In the genomic region with DNA sequence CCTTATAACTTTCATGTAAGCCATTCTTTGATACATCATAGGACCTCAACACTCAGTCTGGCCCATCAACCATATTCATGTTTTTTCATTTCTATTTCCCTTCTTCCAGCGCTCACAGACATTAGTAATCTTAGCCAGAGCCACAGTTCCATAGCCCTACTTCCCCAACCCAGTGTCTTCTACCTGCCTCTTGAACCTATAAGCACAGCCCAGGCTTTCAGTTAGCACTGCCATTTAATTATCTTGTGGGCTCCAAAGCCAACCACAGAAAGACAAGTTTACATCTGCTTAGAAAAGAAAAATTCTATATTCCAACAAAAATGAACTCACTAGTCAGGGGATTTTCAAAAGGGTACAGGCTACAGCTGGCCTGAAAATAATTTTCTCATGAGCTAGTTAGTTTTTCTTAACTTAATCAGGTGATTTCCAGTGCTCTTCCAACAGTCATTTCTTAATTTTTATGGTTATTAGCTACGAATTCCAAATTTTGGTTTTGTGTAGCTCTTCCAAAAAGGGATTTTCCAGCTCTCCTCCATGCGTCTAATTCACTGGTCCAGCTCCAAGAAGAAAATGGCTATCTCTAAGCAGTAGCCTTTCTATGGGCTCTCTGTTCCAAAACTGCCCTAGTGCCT, we compare ENCODE assay signal across 1 cellular context.
TF ChIP-seq lines count a peak whose summit lies in the region.

No MANE protein-coding gene starts in this region.

TF ChIP-seq in GM12878, 131 proteins besides CTCF, POLR2A, EP300 and RAD21 (continued from another document):
- TF ChIP-seq, protein P1, sequence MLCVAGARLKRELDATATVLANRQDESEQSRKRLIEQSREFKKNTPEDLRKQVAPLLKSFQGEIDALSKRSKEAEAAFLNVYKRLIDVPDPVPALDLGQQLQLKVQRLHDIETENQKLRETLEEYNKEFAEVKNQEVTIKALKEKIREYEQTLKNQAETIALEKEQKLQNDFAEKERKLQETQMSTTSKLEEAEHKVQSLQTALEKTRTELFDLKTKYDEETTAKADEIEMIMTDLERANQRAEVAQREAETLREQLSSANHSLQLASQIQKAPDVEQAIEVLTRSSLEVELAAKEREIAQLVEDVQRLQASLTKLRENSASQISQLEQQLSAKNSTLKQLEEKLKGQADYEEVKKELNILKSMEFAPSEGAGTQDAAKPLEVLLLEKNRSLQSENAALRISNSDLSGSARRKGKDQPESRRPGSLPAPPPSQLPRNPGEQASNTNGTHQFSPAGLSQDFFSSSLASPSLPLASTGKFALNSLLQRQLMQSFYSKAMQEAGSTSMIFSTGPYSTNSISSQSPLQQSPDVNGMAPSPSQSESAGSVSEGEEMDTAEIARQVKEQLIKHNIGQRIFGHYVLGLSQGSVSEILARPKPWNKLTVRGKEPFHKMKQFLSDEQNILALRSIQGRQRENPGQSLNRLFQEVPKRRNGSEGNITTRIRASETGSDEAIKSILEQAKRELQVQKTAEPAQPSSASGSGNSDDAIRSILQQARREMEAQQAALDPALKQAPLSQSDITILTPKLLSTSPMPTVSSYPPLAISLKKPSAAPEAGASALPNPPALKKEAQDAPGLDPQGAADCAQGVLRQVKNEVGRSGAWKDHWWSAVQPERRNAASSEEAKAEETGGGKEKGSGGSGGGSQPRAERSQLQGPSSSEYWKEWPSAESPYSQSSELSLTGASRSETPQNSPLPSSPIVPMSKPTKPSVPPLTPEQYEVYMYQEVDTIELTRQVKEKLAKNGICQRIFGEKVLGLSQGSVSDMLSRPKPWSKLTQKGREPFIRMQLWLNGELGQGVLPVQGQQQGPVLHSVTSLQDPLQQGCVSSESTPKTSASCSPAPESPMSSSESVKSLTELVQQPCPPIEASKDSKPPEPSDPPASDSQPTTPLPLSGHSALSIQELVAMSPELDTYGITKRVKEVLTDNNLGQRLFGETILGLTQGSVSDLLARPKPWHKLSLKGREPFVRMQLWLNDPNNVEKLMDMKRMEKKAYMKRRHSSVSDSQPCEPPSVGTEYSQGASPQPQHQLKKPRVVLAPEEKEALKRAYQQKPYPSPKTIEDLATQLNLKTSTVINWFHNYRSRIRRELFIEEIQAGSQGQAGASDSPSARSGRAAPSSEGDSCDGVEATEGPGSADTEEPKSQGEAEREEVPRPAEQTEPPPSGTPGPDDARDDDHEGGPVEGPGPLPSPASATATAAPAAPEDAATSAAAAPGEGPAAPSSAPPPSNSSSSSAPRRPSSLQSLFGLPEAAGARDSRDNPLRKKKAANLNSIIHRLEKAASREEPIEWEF (IDR thresholded peaks at IDR 0.05; ENCODE audit: insufficient replicate concordance, low read depth, low read length) = peak; percentile 52
- TF ChIP-seq ZBTB40 (IDR thresholded peaks at IDR 0.05; ENCODE audit: borderline replicate concordance) = no peak
- no peak for TF ChIP-seq RB1 (IDR thresholded peaks at IDR 0.05; ENCODE audit: borderline replicate concordance)
- TF ChIP-seq FOS (IDR thresholded peaks at IDR 0.05; ENCODE audit: borderline replicate concordance, extremely low read depth, insufficient read length) = no peak
- TF ChIP-seq TCF3 (IDR thresholded peaks at IDR 0.05; ENCODE audit: borderline replicate concordance, insufficient read depth, low read depth, low read length) = no peak
- no peak for TF ChIP-seq SUZ12 (IDR thresholded peaks at IDR 0.05; ENCODE audit: unreplicated experiment)
- no peak for TF ChIP-seq MTA3 (IDR thresholded peaks at IDR 0.05; ENCODE audit: borderline replicate concordance, low read length)
- no peak for TF ChIP-seq CHD4 (IDR thresholded peaks at IDR 0.05)
- no peak for TF ChIP-seq NFYA (IDR thresholded peaks at IDR 0.05; ENCODE audit: borderline replicate concordance, low read depth, low read length)
- peak; percentile 77 for TF ChIP-seq MTA2 (IDR thresholded peaks at IDR 0.05; ENCODE audit: low read depth)
- no peak for TF ChIP-seq NR2F1 (conservative IDR thresholded peaks at IDR 0.05)
- TF ChIP-seq, protein P2, sequence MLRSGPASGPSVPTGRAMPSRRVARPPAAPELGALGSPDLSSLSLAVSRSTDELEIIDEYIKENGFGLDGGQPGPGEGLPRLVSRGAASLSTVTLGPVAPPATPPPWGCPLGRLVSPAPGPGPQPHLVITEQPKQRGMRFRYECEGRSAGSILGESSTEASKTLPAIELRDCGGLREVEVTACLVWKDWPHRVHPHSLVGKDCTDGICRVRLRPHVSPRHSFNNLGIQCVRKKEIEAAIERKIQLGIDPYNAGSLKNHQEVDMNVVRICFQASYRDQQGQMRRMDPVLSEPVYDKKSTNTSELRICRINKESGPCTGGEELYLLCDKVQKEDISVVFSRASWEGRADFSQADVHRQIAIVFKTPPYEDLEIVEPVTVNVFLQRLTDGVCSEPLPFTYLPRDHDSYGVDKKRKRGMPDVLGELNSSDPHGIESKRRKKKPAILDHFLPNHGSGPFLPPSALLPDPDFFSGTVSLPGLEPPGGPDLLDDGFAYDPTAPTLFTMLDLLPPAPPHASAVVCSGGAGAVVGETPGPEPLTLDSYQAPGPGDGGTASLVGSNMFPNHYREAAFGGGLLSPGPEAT (IDR thresholded peaks at IDR 0.05; ENCODE audit: low read depth) = peak; percentile 63
- peak; percentile 24; the same call in 1 of the 2 replicates for TF ChIP-seq DPF2 (IDR thresholded peaks at IDR 0.05)
- TF ChIP-seq ZZZ3 (IDR thresholded peaks at IDR 0.05; ENCODE audit: control insufficient read depth, insufficient read length, low read depth) = no peak
- TF ChIP-seq SREBF1 (IDR thresholded peaks at IDR 0.05; ENCODE audit: low read length) = no peak
- TF ChIP-seq POU2F2 (IDR thresholded peaks at IDR 0.05; ENCODE audit: borderline replicate concordance, low read depth, low read length) = no peak
- no peak for TF ChIP-seq ZNF207 (IDR thresholded peaks at IDR 0.05; ENCODE audit: borderline replicate concordance)
- TF ChIP-seq ATF3 (IDR thresholded peaks at IDR 0.05; ENCODE audit: borderline replicate concordance, extremely low read depth, low read depth, low read length) = no peak
- no peak for TF ChIP-seq BACH1 (IDR thresholded peaks at IDR 0.05; ENCODE audit: borderline replicate concordance)
TF ChIP-seq in GM12878: peak in this region for 17.
